Comparison of ENCODE assay signal across 8 cellular contexts in the genomic region with DNA sequence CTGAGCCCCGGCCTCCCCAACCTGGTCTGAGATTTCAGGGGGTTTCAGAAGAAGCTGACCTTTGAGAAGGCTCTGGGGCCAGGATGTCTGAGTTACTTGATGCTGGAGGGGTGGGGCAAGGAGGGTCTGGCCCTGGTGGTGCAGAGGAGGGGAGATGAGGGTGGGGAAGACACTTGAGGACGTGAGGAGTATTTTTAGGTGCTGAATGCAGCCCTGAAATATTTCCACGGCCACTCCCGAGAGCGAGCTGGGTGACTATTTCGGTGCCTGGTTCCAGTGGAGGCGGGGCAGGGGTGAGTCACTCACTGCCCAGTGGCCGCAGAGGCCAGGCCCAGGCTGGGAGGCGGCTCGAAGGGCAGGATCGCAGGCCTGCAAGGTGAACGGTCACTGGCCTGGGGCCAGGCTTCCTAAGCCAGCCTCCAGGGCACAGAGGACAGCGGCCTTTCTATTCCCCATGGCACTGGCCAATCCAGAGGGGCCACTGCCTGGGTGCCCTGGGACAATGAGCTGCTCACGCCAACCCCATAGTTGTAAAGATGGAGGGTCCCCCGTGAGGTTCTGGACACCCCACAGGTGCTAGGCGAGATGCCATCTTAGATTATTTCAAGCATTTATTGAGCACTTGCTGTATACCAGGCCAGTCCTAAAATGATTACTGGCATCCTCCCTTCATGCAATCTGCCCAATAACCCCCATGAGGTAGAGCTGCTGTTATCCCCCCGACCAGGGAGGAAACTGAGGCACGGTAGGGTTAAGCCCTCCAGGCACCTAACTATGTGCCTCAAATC. TPM values are rescaled to one million over a fixed set of nuclear protein-coding genes. Genes with fewer than 3 reads are reported as not detected.
DNase-seq lines count a peak whose midpoint lies in the region; ATAC-seq and TF ChIP-seq lines count a peak whose summit lies in the region.

No MANE protein-coding gene starts in this region.

- no peaks in the 10 kb centered on the region for H3K36me3 ChIP-seq in ascending aorta

- intact Hi-C loops in ascending aorta (cut with DNase I) = loop anchor here (1.0 kb wide), 1 partner anchor 19 kb away; no protein-coding TSS in a partner anchor

- no peaks in the 10 kb centered on the region for H3K9me3 ChIP-seq in ascending aorta

- TF ChIP-seq CTCF in ascending aorta (IDR thresholded peaks at IDR 0.05) = no peak

- DNase-seq in HuH-7 (ENCODE audit: low spot score) (peak; percentile 60), ascending aorta (ENCODE audit: low spot score in 2 of 2) (peak; percentile 69 to 96), iPS-NIHi11 (ENCODE audit: low spot score) (peak; percentile 52), stromal cell of bone marrow (ENCODE audit: low read depth) (peak; percentile 69), inferior parietal cortex (ENCODE audit: extremely low spot score) (no peak), mucosa of gallbladder (ENCODE audit: low spot score) (no peak)

- H3K4me1 ChIP-seq in ascending aorta = peaks cover 32 to 52% of the 10 kb centered on the region in 2 donors

- H3K27me3 ChIP-seq in ascending aorta = no peaks in the 10 kb centered on the region

- ATAC-seq in HG03520 (IDR thresholded peaks at IDR 0.05; ENCODE audit: unreplicated experiment) = no peak
- no peak for ATAC-seq in HG03439 (IDR thresholded peaks at IDR 0.05; ENCODE audit: unreplicated experiment)

- H3K4me3 ChIP-seq in ascending aorta = no peak overlapping the region

- peak overlapping the region; percentile 98 to 100 for H3K27ac ChIP-seq in ascending aorta

RNA-seq across cellular contexts. Expression of a gene that starts 19.7 kb away (rescaled TPM):
- 3,570 TPM for total RNA-seq in ascending aorta
- total RNA-seq in mucosa of gallbladder = 303 TPM

RNA-seq across cellular contexts. Expression of a gene that starts 21.8 kb away (rescaled TPM):
- total RNA-seq in ascending aorta = 62.5 TPM
- 92.9 TPM for total RNA-seq in mucosa of gallbladder

RNA-seq across cellular contexts. Expression of a gene that starts 26.9 kb away (rescaled TPM):
- 51.2 TPM for total RNA-seq in ascending aorta
- 2.9 TPM for total RNA-seq in mucosa of gallbladder

RNA-seq across cellular contexts. Expression of a gene that starts 39.3 kb away (rescaled TPM):
- total RNA-seq in ascending aorta (14.8 TPM), mucosa of gallbladder (56.6 TPM)

Comparison
In these comparisons a context has a peak if more than half of its experiments do, and no peak if none do; other contexts are left out.
1. DNase-seq: peak in HuH-7 (single experiment), ascending aorta (2 of 2), iPS-NIHi11 (single experiment) and stromal cell of bone marrow (single experiment); none in inferior parietal cortex (single experiment) and mucosa of gallbladder (single experiment).
2. RNA of a gene that starts 19.7 kb away (total RNA-seq): 3,570 TPM in ascending aorta (single experiment); 303 TPM in mucosa of gallbladder (single experiment); every median in the first group is over 10 times any median in the second.
3. RNA of a gene that starts 26.9 kb away (total RNA-seq): 51.2 TPM in ascending aorta (single experiment); 2.9 TPM in mucosa of gallbladder (single experiment); every median in the first group is over 10 times any median in the second.